In genomic region chrX:40543661-40544328, GRCh38 we compare ENCODE assay signal across 8 cellular contexts. TPM values are rescaled to one million over a fixed set of nuclear protein-coding genes. Genes with fewer than 3 reads are reported as not detected.
A peak's percentile ranks its signal among the peaks of the same experiment; 100 is the strongest.
DNase-seq lines count a peak whose midpoint lies in the region; ATAC-seq and TF ChIP-seq lines count a peak whose summit lies in the region.
"Had no signal": no experiment of that assay in that cellular context is flagged by ENCODE, and none has a peak within 500 bp of the region (broad histone marks: within the 10 kb centered on the region; RNA-seq: fewer than 3 reads in every experiment).

No MANE protein-coding gene starts in this region.

- H3K4me2 ChIP-seq in DOHH2 (ENCODE audit: low read length): no peak overlapping the region
- H3K4me2 ChIP-seq in SK-N-SH: peak overlapping the region; percentile 59; the same call in 1 of the 2 replicates

- no peaks in the 10 kb centered on the region for H3K9me3 Mint-ChIP-seq in naive B cell
- H3K9me3 Mint-ChIP-seq: stimulated activated effector memory CD8-positive, alpha-beta T cell treated with anti-CD3 and anti-CD28 coated beads, Interleukin-12 subunit alpha, Interleukin-12 subunit beta, amount 100 ng/mL, for 72 hours had no signal

- H3K79me2 ChIP-seq in DOHH2 (ENCODE audit: control insufficient read depth, low read length) (no peaks in the 10 kb centered on the region), SK-N-SH (ENCODE audit: insufficient read depth) (no peaks in the 10 kb centered on the region)

- H3K4me1 Mint-ChIP-seq in naive B cell: peaks cover 10 to 22% (median 18%) of the 10 kb centered on the region in 3 donors

- no peaks in the 10 kb centered on the region for H3K9me3 ChIP-seq in DOHH2 (ENCODE audit: control insufficient read depth, insufficient read depth, low read length)
- H3K9me3 ChIP-seq in SK-N-SH: no peaks in the 10 kb centered on the region
- H3K9me3 ChIP-seq in esophagus squamous epithelium: no peaks in the 10 kb centered on the region

- no peaks in the 10 kb centered on the region for H4K20me1 ChIP-seq in DOHH2 (ENCODE audit: control insufficient read depth, insufficient read depth, low read depth, low read length)
- no peaks in the 10 kb centered on the region for H4K20me1 ChIP-seq in SK-N-SH (ENCODE audit: insufficient read depth)

- H3F3A ChIP-seq in DOHH2 (ENCODE audit: control insufficient read depth, insufficient read depth) (no peaks in the 10 kb centered on the region), SK-N-SH (replicated peaks; ENCODE audit: insufficient read depth) (no peaks in the 10 kb centered on the region)

- intact Hi-C loops in esophagus squamous epithelium (cut with DNase I): no loop called here

- H3K27ac Mint-ChIP-seq in naive B cell: peak overlapping the region in 1 of 6 donors; percentile 33
- H3K27ac Mint-ChIP-seq: stimulated activated effector memory CD8-positive, alpha-beta T cell treated with anti-CD3 and anti-CD28 coated beads, Interleukin-12 subunit alpha, Interleukin-12 subunit beta, amount 100 ng/mL, for 72 hours had no signal

- CTCF ChIA-PET in SK-N-SH (lab: Yijun Ruan, JAX): interaction anchor here (0.6 to 2.5 kb wide), 56 partner anchors 9 to 1790 kb away, joined by 3 to 21 read pairs (median 3); partner anchors contain the start of genes ATP6AP2 and CXorf38

- peak; percentile 88 for TF ChIP-seq RAD21 in SK-N-SH (IDR thresholded peaks at IDR 0.05; ENCODE audit: low read length)

- H3K4me1 ChIP-seq in DOHH2 (ENCODE audit: control insufficient read depth, low read length) (peaks cover 7% of the 10 kb centered on the region), SK-N-SH (ENCODE audit: control insufficient read depth in 1 of 2, insufficient read depth in 2 of 2, low read depth in 1 of 2, low read length in 1 of 2) (peaks cover 4 to 33% of the 10 kb centered on the region in 2 experiments; a peak in 3 of 4 replicates), esophagus squamous epithelium (peaks cover 6 to 26% (median 7%) of the 10 kb centered on the region in 3 donors)

- peak; percentile 60 for TF ChIP-seq CTCF in DOHH2 (IDR thresholded peaks at IDR 0.05; ENCODE audit: low read depth, low read length, poor library complexity, severe bottlenecking)
- TF ChIP-seq CTCF in SK-N-SH (IDR thresholded peaks at IDR 0.05): peak; percentile 94
- peak; percentile 70 to 94 (median 78) for TF ChIP-seq CTCF in esophagus squamous epithelium (IDR thresholded peaks at IDR 0.05)

- H3K4me3 ChIP-seq in DOHH2 (ENCODE audit: low read length) (no peak overlapping the region), SK-N-SH (ENCODE audit: low read depth in 2 of 2, low read length in 1 of 2) (no peak overlapping the region; a peak in 1 of 4 replicates), esophagus squamous epithelium (no peak overlapping the region)

- peak; percentile 35 for DNase-seq in LoVo (ENCODE audit: low spot score)
- peak; percentile 40 for DNase-seq in SK-N-SH
- no peak for DNase-seq in esophagus squamous epithelium (lab: John Stamatoyannopoulos, UW)
- DNase-seq in naive B cell: peak; percentile 33

- peaks cover 0 to 29% (median 4%) of the 10 kb centered on the region in 3 donors for H3K27me3 Mint-ChIP-seq in naive B cell

- TF ChIP-seq EP300 in SK-N-SH (IDR thresholded peaks at IDR 0.05; ENCODE audit: borderline replicate concordance in 1 of 2, low read depth in 1 of 2, low read length in 1 of 2): no peak

- POLR2A ChIA-PET in SK-N-SH (lab: Yijun Ruan, JAX): interaction anchor here (0.6 to 1.3 kb wide), 6 partner anchors 37 to 446 kb away, joined by 3 to 5 read pairs (median 4); partner anchors contain the start of genes ATP6AP2, BCOR and MED14

- no peak overlapping the region for H2AFZ ChIP-seq in SK-N-SH (ENCODE audit: low read depth)

- no peaks in the 10 kb centered on the region for H3K9me2 ChIP-seq in DOHH2 (replicated peaks; ENCODE audit: control insufficient read depth, low read length)
- no peaks in the 10 kb centered on the region for H3K9me2 ChIP-seq in SK-N-SH

- no peak overlapping the region for H3K9ac ChIP-seq in SK-N-SH

- H3K4me3 Mint-ChIP-seq in naive B cell: peak overlapping the region in 5 of 8 donors; percentile 30 to 67 (median 50)
- H3K4me3 Mint-ChIP-seq: stimulated activated effector memory CD8-positive, alpha-beta T cell treated with anti-CD3 and anti-CD28 coated beads, Interleukin-12 subunit alpha, Interleukin-12 subunit beta, amount 100 ng/mL, for 72 hours had no signal

- H3K27me3 ChIP-seq in DOHH2 (ENCODE audit: control insufficient read depth, low read length) (peaks cover 2% of the 10 kb centered on the region; the same call in 1 of the 2 replicates), SK-N-SH (ENCODE audit: insufficient read depth) (peaks cover 34% of the 10 kb centered on the region), esophagus squamous epithelium (no peaks in the 10 kb centered on the region)

- H3K36me3 ChIP-seq in DOHH2 (ENCODE audit: control insufficient read depth, low read length) (no peaks in the 10 kb centered on the region), SK-N-SH (replicated peaks in 1 of 2; ENCODE audit: control insufficient read depth in 1 of 2, insufficient read depth in 2 of 2, low read length in 1 of 2) (no peaks in the 10 kb centered on the region), esophagus squamous epithelium (no peaks in the 10 kb centered on the region)

- no peak overlapping the region for H3K27ac ChIP-seq in DOHH2 (ENCODE audit: low read depth, low read length)
- peak overlapping the region in 1 of 2 experiments; percentile 91; a peak in 2 of 4 replicates for H3K27ac ChIP-seq in SK-N-SH (ENCODE audit: low read depth in 2 of 2, low read length in 1 of 2)
- peak overlapping the region in 3 of 4 donors; percentile 22 to 61 (median 30) for H3K27ac ChIP-seq in esophagus squamous epithelium

- ATAC-seq in naive B cell (ENCODE audit: low read depth in 2 of 2): no peak
- no peak for ATAC-seq in HG02870 (IDR thresholded peaks at IDR 0.05; ENCODE audit: unreplicated experiment)
- no peak for ATAC-seq in GM21360 (IDR thresholded peaks at IDR 0.05; ENCODE audit: unreplicated experiment)
- ATAC-seq: stimulated activated effector memory CD8-positive, alpha-beta T cell treated with anti-CD3 and anti-CD28 coated beads, Interleukin-12 subunit alpha, Interleukin-12 subunit beta, amount 100 ng/mL, for 72 hours had no signal

- no peaks in the 10 kb centered on the region for H3K36me3 Mint-ChIP-seq in naive B cell
- H3K36me3 Mint-ChIP-seq: stimulated activated effector memory CD8-positive, alpha-beta T cell treated with anti-CD3 and anti-CD28 coated beads, Interleukin-12 subunit alpha, Interleukin-12 subunit beta, amount 100 ng/mL, for 72 hours had no signal

- TF ChIP-seq POLR2A in esophagus squamous epithelium (IDR thresholded peaks at IDR 0.05): no peak

- WGBS in SK-N-SH (ENCODE audit: low lambda C conversion rate): 2% methylated on average over 8 of the region's 8 CpGs
- WGBS in esophagus squamous epithelium, 2 donors: 2 to 5% methylated on average over 7 to 8 of the region's 8 CpGs

TF ChIP-seq in SK-N-SH, 30 proteins besides CTCF, POLR2A, EP300 and RAD21:
- peak; percentile 56; the same call in 1 of the 2 replicates for TF ChIP-seq SMC3 (IDR thresholded peaks at IDR 0.05; ENCODE audit: low read depth, low read length)
- no peak for TF ChIP-seq TAF1 (IDR thresholded peaks at IDR 0.05; ENCODE audit: borderline replicate concordance, low read depth, low read length)

RNA-seq across cellular contexts. Expression of gene ATP6AP2, which starts 37.0 kb away (rescaled TPM):
- polyA plus RNA-seq in SK-N-SH (2012; rRNA removed): 160 and 251 TPM in 2 replicates
- 240 and 274 TPM in 2 replicates for polyA plus RNA-seq in SK-N-SH (2012; cell fraction: cytosol; rRNA removed)
- 71.3 and 182 TPM in 2 replicates for polyA plus RNA-seq in SK-N-SH (2012; cell fraction: nucleus; rRNA removed)
- 100 to 1,000 TPM in 1 of 4 donors, 10 to 100 TPM in 3; 62.9 to 102 (median 67.3) TPM for total RNA-seq in esophagus squamous epithelium
- polyA plus RNA-seq in naive B cell (ENCODE audit: low read depth in 6 of 6): 100 to 1,000 TPM; 135 to 199 (median 153) TPM
